Comparison of ENCODE assay signal across 11 cellular contexts in the genomic region with DNA sequence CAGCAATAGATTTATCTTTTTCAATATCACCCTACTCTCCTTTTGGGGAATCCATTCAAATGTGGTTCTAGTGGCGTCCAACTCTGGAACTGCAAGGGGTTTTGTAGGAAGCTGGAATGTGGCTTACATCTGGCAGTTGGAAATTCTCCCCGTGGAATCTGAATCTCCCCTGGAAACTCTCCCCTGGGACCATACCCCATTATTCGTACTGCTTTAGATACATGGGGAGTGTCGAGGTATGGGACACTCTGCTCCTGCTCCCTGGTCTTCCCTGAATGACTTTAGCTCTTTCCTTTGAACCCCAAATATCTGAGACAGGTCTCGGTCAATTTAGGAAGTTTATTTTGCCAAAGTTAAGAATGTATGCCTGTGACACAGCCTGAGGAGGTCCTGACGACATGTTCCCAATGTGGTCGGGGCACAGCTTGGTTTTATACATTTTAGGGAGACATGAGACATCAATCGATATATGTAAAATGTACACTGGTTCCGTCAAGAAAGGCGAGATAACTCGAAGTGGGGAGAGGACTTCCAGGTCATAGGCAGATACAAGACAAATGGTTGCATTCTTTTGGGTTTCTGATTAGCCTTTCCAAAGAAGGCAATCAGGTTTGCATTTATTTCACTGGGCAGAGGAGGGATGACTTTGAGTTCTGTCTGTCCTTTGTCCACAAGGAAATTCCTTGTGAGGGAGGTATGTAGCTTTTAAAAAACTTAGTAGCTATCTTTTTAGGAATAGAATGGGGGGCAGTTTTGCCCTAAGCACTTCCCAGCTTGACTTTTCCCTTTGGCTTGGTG.
DNase-seq lines count a peak whose midpoint lies in the region; ATAC-seq and TF ChIP-seq lines count a peak whose summit lies in the region.
"Had no signal": no experiment of that assay in that cellular context is flagged by ENCODE, and none has a peak within 500 bp of the region (broad histone marks: within the 10 kb centered on the region; RNA-seq: fewer than 3 reads in every experiment).

No MANE protein-coding gene starts in this region.

- H3K27me3 Mint-ChIP-seq in Caco-2 (ENCODE audit: insufficient read depth, unreplicated experiment), result no peaks in the 10 kb centered on the region

- H3K79me2 ChIP-seq in smooth muscle cell (ENCODE audit: low read depth), result no peaks in the 10 kb centered on the region

- CTCF ChIA-PET in Caco-2 (lab: Charles Lee), result interaction anchor here (0.6 to 1.2 kb wide), 4 partner anchors 11 to 1503 kb away, joined by 3 to 7 read pairs (median 4); no protein-coding TSS in a partner anchor
- CTCF ChIA-PET in RWPE1 (lab: Yijun Ruan, JAX), result interaction anchor here (0.8 kb wide), 1 partner anchor 421 kb away, joined by 4 read pairs; no protein-coding TSS in a partner anchor

- peak overlapping the region; percentile 41; the same call in 1 of the 2 replicates for H3K27ac ChIP-seq in RWPE1
- H3K27ac ChIP-seq in gastroesophageal sphincter, result peak overlapping the region; percentile 48 to 84 (median 65)
- peak overlapping the region; percentile 72 for H3K27ac ChIP-seq in smooth muscle cell (ENCODE audit: low read depth)
- H3K27ac ChIP-seq: WERI-Rb-1 had no signal

- ATAC-seq in gastroesophageal sphincter, result no peak
- no peak for ATAC-seq in GM19324 (IDR thresholded peaks at IDR 0.05; ENCODE audit: low FRiP score, unreplicated experiment)

- no peaks in the 10 kb centered on the region; the same call in 1 of the 2 replicates for H3K36me3 ChIP-seq in Caco-2 (ENCODE audit: control insufficient read depth, insufficient read depth, low read length)
- H3K36me3 ChIP-seq in gastroesophageal sphincter, result no peaks in the 10 kb centered on the region
- no peaks in the 10 kb centered on the region for H3K36me3 ChIP-seq in smooth muscle cell (ENCODE audit: low read depth)
- H3K36me3 ChIP-seq: WERI-Rb-1 had no signal

- no peak for TF ChIP-seq POLR2A in gastroesophageal sphincter (IDR thresholded peaks at IDR 0.05)

- no peaks in the 10 kb centered on the region for H3K9me3 ChIP-seq in Caco-2
- H3K9me3 ChIP-seq in gastroesophageal sphincter, result no peaks in the 10 kb centered on the region
- H3K9me3 ChIP-seq in smooth muscle cell (replicated peaks; ENCODE audit: low read depth), result no peaks in the 10 kb centered on the region

- H2AFZ ChIP-seq in smooth muscle cell (ENCODE audit: low read depth), result no peak overlapping the region

- TF ChIP-seq EP300 in gastroesophageal sphincter (IDR thresholded peaks at IDR 0.05), result no peak

- H3K4me3 ChIP-seq in Caco-2 (ENCODE audit: low read depth, low read length), result no peak overlapping the region
- no peak overlapping the region for H3K4me3 ChIP-seq in gastroesophageal sphincter
- H3K4me3 ChIP-seq in smooth muscle cell, result no peak overlapping the region

- H3K36me3 Mint-ChIP-seq in Caco-2 (ENCODE audit: insufficient read depth, unreplicated experiment), result no peaks in the 10 kb centered on the region

- no peak overlapping the region for H3K9ac ChIP-seq in smooth muscle cell (ENCODE audit: low read depth)

- DNase-seq in Caco-2, result no peak
- DNase-seq in RWPE1 (ENCODE audit: low spot score), result no peak
- no peak for DNase-seq in smooth muscle cell (lab: John Stamatoyannopoulos, UW; ENCODE audit: unreplicated experiment)
- DNase-seq in hepatic stellate cell (ENCODE audit: low spot score), result no peak
- DNase-seq in CD1c-positive myeloid dendritic cell (ENCODE audit: extremely low spot score), result no peak
- DNase-seq: activated T-cell treated with anti-CD3 and anti-CD28 coated beads, Interleukin-2, amount 50 U/mL, for 1 hour; midbrain; NCI-H2107 had no signal

- POLR2A ChIA-PET in Caco-2 (lab: Charles Lee) (interaction anchor here (0.6 kb wide), 1 partner anchor 10 kb away, joined by 10 read pairs; no protein-coding TSS in a partner anchor), RWPE1 (lab: Yijun Ruan, JAX; ENCODE audit: low non-redundant PET) (no interaction called here)

- no peaks in the 10 kb centered on the region for H3K9me3 Mint-ChIP-seq in Caco-2 (ENCODE audit: unreplicated experiment)

- H3K27me3 ChIP-seq in Caco-2 (replicated peaks; ENCODE audit: control insufficient read depth, insufficient read depth, low read length) (no peaks in the 10 kb centered on the region), gastroesophageal sphincter (no peaks in the 10 kb centered on the region), smooth muscle cell (ENCODE audit: low read depth) (no peaks in the 10 kb centered on the region)

- peak overlapping the region; percentile 27 for H3K27ac Mint-ChIP-seq in Caco-2 (ENCODE audit: unreplicated experiment)

- 64 to 73% methylated on average over 10 to 11 of the region's 11 CpGs for WGBS in gastroesophageal sphincter (ENCODE audit: low coverage in 1 of 2), 2 donors
- WGBS in smooth muscle cell (ENCODE audit: low lambda C conversion rate), result 73% methylated on average over 11 of the region's 11 CpGs

- H3K4me2 ChIP-seq in smooth muscle cell, result peak overlapping the region; percentile 5

- no peaks in the 10 kb centered on the region for H4K20me1 ChIP-seq in smooth muscle cell (ENCODE audit: low read depth)

- H3F3A ChIP-seq in smooth muscle cell (ENCODE audit: low read depth), result peaks cover 14% of the 10 kb centered on the region

- TF ChIP-seq CTCF in Caco-2 (IDR thresholded peaks at IDR 0.05; ENCODE audit: insufficient read depth in 1 of 2, low read depth in 1 of 2, low read length in 1 of 2, severe bottlenecking in 1 of 2, unreplicated experiment in 1 of 2) (no peak), RWPE1 (conservative IDR thresholded peaks at IDR 0.05; ENCODE audit: low read depth) (no peak), gastroesophageal sphincter (IDR thresholded peaks at IDR 0.05) (no peak), smooth muscle cell (IDR thresholded peaks at IDR 0.05; ENCODE audit: borderline replicate concordance, insufficient read depth, poor library complexity, severe bottlenecking) (no peak)

- no peak overlapping the region for H3K4me3 Mint-ChIP-seq in Caco-2 (ENCODE audit: unreplicated experiment)

- peaks cover 39% of the 10 kb centered on the region for H3K4me1 ChIP-seq in Caco-2
- peaks cover 8 to 67% (median 11%) of the 10 kb centered on the region in 3 donors for H3K4me1 ChIP-seq in gastroesophageal sphincter
- H3K4me1 ChIP-seq in smooth muscle cell (ENCODE audit: low read depth), result peaks cover 3% of the 10 kb centered on the region

- peaks cover 28% of the 10 kb centered on the region for H3K4me1 Mint-ChIP-seq in Caco-2 (ENCODE audit: low read depth, unreplicated experiment)

- BruUV-seq in Caco-2 (replicated peaks; lab: Mats Ljungman, UMichigan), result no TSS peak

- intact Hi-C loops in Caco-2 (cut with micrococcal nuclease; ENCODE audit: unreplicated experiment), result loop anchor here (2.0 kb wide), 1 partner anchor 15 kb away; no protein-coding TSS in a partner anchor
